In the genomic region with DNA sequence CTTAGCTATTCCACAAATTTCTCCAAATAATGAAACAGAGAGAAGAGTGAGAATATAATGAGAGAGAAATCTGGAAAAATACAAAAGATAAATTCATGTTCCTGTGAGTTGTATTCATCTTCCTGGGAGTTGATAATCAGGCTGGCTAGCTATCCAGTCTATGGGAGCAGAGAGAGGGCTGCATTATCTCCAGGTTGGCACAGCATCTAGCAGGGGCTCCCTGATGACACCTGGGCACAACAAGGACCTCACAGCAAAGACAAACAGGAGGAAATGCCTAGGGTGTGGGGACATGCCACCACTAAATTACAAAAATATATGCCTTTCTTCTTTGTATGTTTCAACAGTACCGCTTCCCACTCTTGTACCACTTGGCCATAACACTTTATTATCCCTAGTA, we compare ENCODE assay signal across 11 cellular contexts. TPM values are rescaled to one million over a fixed set of nuclear protein-coding genes. Genes with fewer than 3 reads are reported as not detected.
DNase-seq lines count a peak whose midpoint lies in the region; ATAC-seq, FAIRE-seq and TF ChIP-seq lines count a peak whose summit lies in the region.
"Had no signal": no experiment of that assay in that cellular context is flagged by ENCODE, and none has a peak within 500 bp of the region (broad histone marks: within the 10 kb centered on the region; RNA-seq: fewer than 3 reads in every experiment).

No MANE protein-coding gene starts in this region.

- no peak overlapping the region for H3K27ac ChIP-seq in ACC112 (ENCODE audit: low read depth, low read length)
- no peak overlapping the region for H3K27ac ChIP-seq in HUES48 (ENCODE audit: low read depth, low read length)
- H3K27ac ChIP-seq in mammary epithelial cell (ENCODE audit: insufficient read depth, low read depth, low read length) = peak overlapping the region; percentile 20
- H3K27ac ChIP-seq in naive thymus-derived CD4-positive, alpha-beta T cell (ENCODE audit: low read depth, low read length) = peak overlapping the region; percentile 83

- no TSS peak for BruUV-seq in mammary epithelial cell (replicated peaks; lab: Mats Ljungman, UMichigan)

- TF ChIP-seq CTCF in mammary epithelial cell (conservative IDR thresholded peaks at IDR 0.05 in 1 of 2, IDR thresholded peaks at IDR 0.05 in 1 of 2; ENCODE audit: extremely low read depth in 1 of 2, insufficient read depth in 1 of 2, low read depth in 1 of 2, low read length in 2 of 2) = no peak

- FAIRE-seq in H54 (lab: Jason Lieb, UNC) = no peak
- FAIRE-seq: HTR-8/SVneo had no signal

- H3K27me3 ChIP-seq in ACC112 (ENCODE audit: insufficient read depth, low read length) (no peaks in the 10 kb centered on the region), HUES48 (ENCODE audit: control insufficient read depth, insufficient read depth, low read length) (no peaks in the 10 kb centered on the region), mammary epithelial cell (ENCODE audit: insufficient read depth, low read length) (no peaks in the 10 kb centered on the region)
- no peaks in the 10 kb centered on the region for H3K27me3 ChIP-seq in naive thymus-derived CD4-positive, alpha-beta T cell (ENCODE audit: control insufficient read depth in 2 of 2, insufficient read depth in 2 of 2, low read length in 2 of 2)

- H3K27ac Mint-ChIP-seq in naive thymus-derived CD4-positive, alpha-beta T cell = peak overlapping the region; percentile 77 to 96 (median 91)

- peaks cover 44 to 67% (median 54%) of the 10 kb centered on the region in 7 donors for H3K4me1 Mint-ChIP-seq in naive thymus-derived CD4-positive, alpha-beta T cell

- no peak for TF ChIP-seq POLR2A in H54 (IDR thresholded peaks at IDR 0.05; ENCODE audit: low read depth, low read length)

- peak overlapping the region; percentile 83 for H3K4me2 ChIP-seq in mammary epithelial cell (ENCODE audit: insufficient read depth, low read depth, low read length)

- CTCF ChIA-PET in mammary epithelial cell (lab: Charles Lee; ENCODE audit: low non-redundant PET) = no interaction called here
- CTCF ChIA-PET in naive thymus-derived CD4-positive, alpha-beta T cell (lab: Charles Lee) = interaction anchor here (1.4 to 1.5 kb wide), 2 partner anchors 12 to 33 kb away, joined by 4 read pairs; no protein-coding TSS in a partner anchor

- dilution Hi-C loops in mammary epithelial cell (cut with HindIII; ENCODE audit: low sequenced_read_pairs) = no loop called here

- no peak overlapping the region for H2AFZ ChIP-seq in ACC112 (ENCODE audit: low read length, unreplicated experiment)
- no peak overlapping the region for H2AFZ ChIP-seq in mammary epithelial cell (ENCODE audit: low read depth, low read length)

- no peak overlapping the region for H3K9ac ChIP-seq in HUES48 (ENCODE audit: low read depth, low read length)
- H3K9ac ChIP-seq in mammary epithelial cell (ENCODE audit: insufficient read depth, low read length) = no peak overlapping the region

- peaks cover 0 to 4% (median 0%) of the 10 kb centered on the region in 11 donors for H3K9me3 Mint-ChIP-seq in naive thymus-derived CD4-positive, alpha-beta T cell

- H3K9me3 ChIP-seq in HUES48 (ENCODE audit: control insufficient read depth, insufficient read depth, low read length) (no peaks in the 10 kb centered on the region), mammary epithelial cell (replicated peaks; ENCODE audit: insufficient read depth, low read length) (no peaks in the 10 kb centered on the region)
- H3K9me3 ChIP-seq in naive thymus-derived CD4-positive, alpha-beta T cell (ENCODE audit: control insufficient read depth in 2 of 3, low read length in 3 of 3) = no peaks in the 10 kb centered on the region

- no peaks in the 10 kb centered on the region for H3K36me3 ChIP-seq in ACC112 (ENCODE audit: insufficient read depth, low read length)
- H3K36me3 ChIP-seq in HUES48 (ENCODE audit: control insufficient read depth, insufficient read depth, low read length) = 0 out of 2 replicates have a peak, but pooled peaks cover 1% of the 10 kb centered on the region
- H3K36me3 ChIP-seq in mammary epithelial cell (ENCODE audit: insufficient read depth, low read length) = no peaks in the 10 kb centered on the region
- H3K36me3 ChIP-seq in naive thymus-derived CD4-positive, alpha-beta T cell (ENCODE audit: control insufficient read depth in 2 of 3, insufficient read depth in 3 of 3, low read length in 3 of 3) = no peaks in the 10 kb centered on the region

- intact Hi-C loops in mammary epithelial cell (cut with micrococcal nuclease) = loop anchor here (5.0 kb wide), 1 partner anchor 143 kb away; the partner anchor contains the start of gene JMJD7
- intact Hi-C loops in naive thymus-derived CD4-positive, alpha-beta T cell (cut with micrococcal nuclease) = loop anchor here (1.0 to 10.0 kb wide), 9 partner anchors 14 to 1217 kb away; partner anchors contain the start of genes CCNDBP1 (in 1 of the 2), CHP1 (in 1 of the 2), EXD1 (in 1 of the 2) and GANC (in 1 of the 2)

- peaks cover 0 to 7% (median 3%) of the 10 kb centered on the region in 5 donors for H3K36me3 Mint-ChIP-seq in naive thymus-derived CD4-positive, alpha-beta T cell

- ATAC-seq in naive thymus-derived CD4-positive, alpha-beta T cell = no peak

- in situ Hi-C loops in mammary epithelial cell (cut with MboI; ENCODE audit: low sequenced_read_pairs in 2 of 2) = no loop called here

- H4K20me1 ChIP-seq in mammary epithelial cell (ENCODE audit: insufficient read depth, low read length) = no peaks in the 10 kb centered on the region

- DNase-seq in mammary epithelial cell (no peak), H54 (ENCODE audit: insufficient read length, low spot score) (no peak), dedifferentiated amniotic fluid mesenchymal stem cell (ENCODE audit: extremely low spot score) (no peak), RPMI8226 (no peak)
- peak in 1 of 9 donors; percentile 19 for DNase-seq in naive thymus-derived CD4-positive, alpha-beta T cell
- no peak for DNase-seq in effector CD4-positive, alpha-beta T cell
- DNase-seq: amygdala had no signal

- H3K27me3 Mint-ChIP-seq in naive thymus-derived CD4-positive, alpha-beta T cell = peaks cover 0 to 10% (median under 1%) of the 10 kb centered on the region in 5 donors

- H3K4me1 ChIP-seq in ACC112 (ENCODE audit: control insufficient read depth, insufficient read depth, low read length, unreplicated experiment) (peaks cover 34% of the 10 kb centered on the region), HUES48 (ENCODE audit: control insufficient read depth, insufficient read depth, low read length) (peaks cover 23% of the 10 kb centered on the region), mammary epithelial cell (ENCODE audit: insufficient read depth, low read length) (peaks cover 52% of the 10 kb centered on the region)
- peaks cover 19 to 23% of the 10 kb centered on the region in 2 donors for H3K4me1 ChIP-seq in naive thymus-derived CD4-positive, alpha-beta T cell (ENCODE audit: control insufficient read depth in 2 of 2, insufficient read depth in 2 of 2, low read length in 2 of 2)

- peak overlapping the region; percentile 71 to 96 (median 90) for H3K4me3 Mint-ChIP-seq in naive thymus-derived CD4-positive, alpha-beta T cell

- 93% methylated on average over 1 of the region's 1 CpG for WGBS in mammary epithelial cell (ENCODE audit: low coverage, missing lambda C conversion rate)

- H3K4me3 ChIP-seq in ACC112 (ENCODE audit: low read depth, low read length) = peak overlapping the region; percentile 91
- peak overlapping the region; percentile 72 for H3K4me3 ChIP-seq in HUES48 (ENCODE audit: low read depth, low read length)
- H3K4me3 ChIP-seq in mammary epithelial cell (replicated peaks in 1 of 3; ENCODE audit: insufficient read depth in 1 of 3, low read depth in 2 of 3, low read length in 3 of 3) = peak overlapping the region in 2 of 3 experiments; percentile 87 to 98
- no peak overlapping the region for H3K4me3 ChIP-seq in naive thymus-derived CD4-positive, alpha-beta T cell (ENCODE audit: low read length)

- H3K79me2 ChIP-seq in ACC112 (ENCODE audit: control insufficient read depth, insufficient read depth, low read length, unreplicated experiment) = peaks cover 61% of the 10 kb centered on the region
- H3K79me2 ChIP-seq in mammary epithelial cell (ENCODE audit: insufficient read depth, low read length) = peaks cover 70% of the 10 kb centered on the region

- POLR2A ChIA-PET in naive thymus-derived CD4-positive, alpha-beta T cell (lab: Charles Lee) = interaction anchor here (0.6 to 6.7 kb wide), 4 partner anchors 12 to 154 kb away, joined by 3 to 76 read pairs (median 4); no protein-coding TSS in a partner anchor

RNA-seq across cellular contexts. Expression of gene EHD4, which starts 1.9 kb away (rescaled TPM):
- 10 to 100 TPM; 53.6 to 65.0 TPM for total RNA-seq in mammary epithelial cell
- polyA plus RNA-seq in mammary epithelial cell = 55.8 TPM
- 66.8 TPM for polyA minus RNA-seq in mammary epithelial cell
- 10 to 100 TPM; 10.4 to 48.3 (median 23.7) TPM for total RNA-seq in naive thymus-derived CD4-positive, alpha-beta T cell
- polyA plus RNA-seq in naive thymus-derived CD4-positive, alpha-beta T cell = 1 to 10 TPM; 5.6 to 8.9 TPM

RNA-seq across cellular contexts. Expression of gene PLA2G4E, which starts 50.4 kb away (rescaled TPM):
- under 1 TPM in 1 of 2 donors, not detected in 1; 0.45 TPM for total RNA-seq in mammary epithelial cell
- 0.07 TPM for polyA plus RNA-seq in mammary epithelial cell
- not detected for polyA minus RNA-seq in mammary epithelial cell
- total RNA-seq in naive thymus-derived CD4-positive, alpha-beta T cell = not detected
- not detected for polyA plus RNA-seq in naive thymus-derived CD4-positive, alpha-beta T cell
- total RNA-seq: RPMI7951 had no signal

Comparison
In these comparisons a context has a peak if more than half of its experiments do, and no peak if none do; other contexts are left out.
1. H3K27ac ChIP-seq: peak in mammary epithelial cell (single experiment) and naive thymus-derived CD4-positive, alpha-beta T cell (single experiment); none in ACC112 (single experiment) and HUES48 (single experiment).